Comparison of ENCODE assay signal across 1 cellular context in genomic region chr9:94925751-94926456, GRCh38.
TF ChIP-seq lines count a peak whose summit lies in the region.

No MANE protein-coding gene starts in this region.

TF ChIP-seq in HepG2, 621 proteins besides CTCF, POLR2A, EP300 and RAD21:
- TF ChIP-seq TBX2 (CRISPR knock-in tag; IDR thresholded peaks at IDR 0.05; ENCODE audit: borderline replicate concordance) (no peak), PLSCR1 (CRISPR knock-in tag; IDR thresholded peaks at IDR 0.05; ENCODE audit: borderline replicate concordance) (no peak), ZBTB25 (CRISPR knock-in tag; IDR thresholded peaks at IDR 0.05) (no peak), ZNF350 (CRISPR knock-in tag; IDR thresholded peaks at IDR 0.05; ENCODE audit: borderline replicate concordance, low read depth) (no peak), DNMT1 (CRISPR knock-in tag; IDR thresholded peaks at IDR 0.05) (no peak), ASH2L (IDR thresholded peaks at IDR 0.05; ENCODE audit: insufficient read length, low read depth, low read length) (no peak), KAT2B (IDR thresholded peaks at IDR 0.05; ENCODE audit: borderline replicate concordance, low read depth, low read length) (no peak), ZNF7 (CRISPR knock-in tag; IDR thresholded peaks at IDR 0.05) (no peak), GPBP1L1 (CRISPR knock-in tag; IDR thresholded peaks at IDR 0.05) (no peak), RBM39 (IDR thresholded peaks at IDR 0.05; ENCODE audit: low read depth, low read length, poor library complexity, severe bottlenecking) (no peak), BORCS8-MEF2B (CRISPR knock-in tag; IDR thresholded peaks at IDR 0.05) (no peak), E2F2 (CRISPR knock-in tag; IDR thresholded peaks at IDR 0.05; ENCODE audit: borderline replicate concordance) (no peak), DPF2 (CRISPR knock-in tag; IDR thresholded peaks at IDR 0.05; ENCODE audit: borderline replicate concordance, low read depth) (no peak)
TF ChIP-seq in HepG2: peak in this region for 0.
